In the genomic region with DNA sequence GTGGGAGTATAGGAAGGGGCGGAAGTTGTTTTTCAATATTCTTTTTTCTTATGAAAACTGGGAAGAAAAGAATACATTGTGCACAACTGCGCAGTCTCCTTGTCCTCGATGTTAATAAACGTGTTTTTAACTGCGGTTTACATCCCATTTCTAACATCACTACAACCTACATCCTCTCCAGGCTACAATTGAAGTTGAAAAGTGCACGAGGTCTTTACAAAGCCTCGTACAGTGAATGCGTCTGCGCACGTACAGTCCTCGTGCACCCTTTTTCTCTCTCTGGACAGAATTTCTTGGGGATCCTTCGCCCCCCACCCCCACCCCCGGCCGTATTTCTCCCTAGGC, we compare ENCODE assay signal across 9 cellular contexts.
DNase-seq lines count a peak whose midpoint lies in the region; ATAC-seq and TF ChIP-seq lines count a peak whose summit lies in the region.
"Had no signal": no experiment of that assay in that cellular context is flagged by ENCODE, and none has a peak within 500 bp of the region (broad histone marks: within the 10 kb centered on the region; RNA-seq: fewer than 3 reads in every experiment).

No MANE protein-coding gene starts in this region.

- H3K4me1 ChIP-seq in CD8-positive, alpha-beta T cell (ENCODE audit: insufficient read depth, low read length): no peaks in the 10 kb centered on the region
- H3K4me1 ChIP-seq in prostate gland (replicated peaks): no peaks in the 10 kb centered on the region

- POLR2A ChIA-PET in CD8-positive, alpha-beta T cell (lab: Charles Lee): no interaction called here
- POLR2A ChIA-PET in T-cell (lab: Charles Lee): no interaction called here

- H3K4me3 ChIP-seq in CD8-positive, alpha-beta T cell (ENCODE audit: low read depth, low read length): peak overlapping the region; percentile 48
- peak overlapping the region; percentile 18 for H3K4me3 ChIP-seq in fibroblast of the aortic adventitia (ENCODE audit: low read depth, low read length)
- H3K4me3 ChIP-seq in prostate gland: peak overlapping the region; percentile 5 to 29

- no peak for ATAC-seq in CD8-positive, alpha-beta T cell
- ATAC-seq in T-cell (replicated peaks in 1 of 4): peak in 2 of 4 experiments; percentile 26 to 28

- peaks cover 8% of the 10 kb centered on the region for H3K27me3 ChIP-seq in CD8-positive, alpha-beta T cell (ENCODE audit: insufficient read depth, low read length)
- H3K27me3 ChIP-seq in prostate gland (replicated peaks; ENCODE audit: insufficient read depth): no peaks in the 10 kb centered on the region

- 12% methylated on average over 14 of the region's 14 CpGs for WGBS in prostate gland

- CTCF ChIA-PET in CD8-positive, alpha-beta T cell (lab: Charles Lee): interaction anchor here (4.6 kb wide), 1 partner anchor 9 kb away, joined by 30 read pairs; no protein-coding TSS in a partner anchor
- CTCF ChIA-PET in T-cell (lab: Charles Lee): interaction anchor here (0.6 to 1.1 kb wide), 10 partner anchors 9 to 1820 kb away, joined by 3 to 9 read pairs (median 6); no protein-coding TSS in a partner anchor

- DNase-seq in CD8-positive, alpha-beta T cell: no peak
- DNase-seq in T-cell: no peak
- DNase-seq in fibroblast of the aortic adventitia (ENCODE audit: low read depth): no peak
- no peak for DNase-seq in prostate gland (ENCODE audit: low spot score)
- no peak for DNase-seq in G401 (ENCODE audit: low spot score)
- no peak for DNase-seq in H4 (ENCODE audit: low spot score)
- DNase-seq in NCI-H226: no peak
- DNase-seq in inferior parietal cortex (ENCODE audit: extremely low spot score): no peak
- DNase-seq: SIG-M5 had no signal

- H3K36me3 ChIP-seq in CD8-positive, alpha-beta T cell (ENCODE audit: insufficient read depth, low read length): no peaks in the 10 kb centered on the region
- no peaks in the 10 kb centered on the region for H3K36me3 ChIP-seq in prostate gland

- peak overlapping the region; percentile 75 for H3K4me3 Mint-ChIP-seq in CD8-positive, alpha-beta T cell
- H3K4me3 Mint-ChIP-seq in T-cell: peak overlapping the region; percentile 70 to 79 (median 76)

- peaks cover 11% of the 10 kb centered on the region for H3K4me1 Mint-ChIP-seq in CD8-positive, alpha-beta T cell (ENCODE audit: low read depth)
- H3K4me1 Mint-ChIP-seq in T-cell: peaks cover 14 to 18% (median 16%) of the 10 kb centered on the region in 3 donors

- H3K27ac ChIP-seq in CD8-positive, alpha-beta T cell (ENCODE audit: low read depth, low read length): no peak overlapping the region
- H3K27ac ChIP-seq in prostate gland: peak overlapping the region in 1 of 2 donors; percentile 42

- intact Hi-C loops in CD8-positive, alpha-beta T cell (cut with DNase I, micrococcal nuclease): no loop called here
- intact Hi-C loops in prostate gland (cut with DNase I): no loop called here

- no peak overlapping the region for H3K27ac Mint-ChIP-seq in CD8-positive, alpha-beta T cell
- H3K27ac Mint-ChIP-seq in T-cell: no peak overlapping the region

- peaks cover 52% of the 10 kb centered on the region for H3K27me3 Mint-ChIP-seq in CD8-positive, alpha-beta T cell (ENCODE audit: low read depth)
- peaks cover 47 to 55% of the 10 kb centered on the region in 2 donors for H3K27me3 Mint-ChIP-seq in T-cell

- in situ Hi-C loops in G401 (cut with HindIII; ENCODE audit: low sequenced_read_pairs): no loop called here

- no peak for TF ChIP-seq POLR2A in prostate gland (IDR thresholded peaks at IDR 0.05)

- no peaks in the 10 kb centered on the region for H3K9me3 ChIP-seq in CD8-positive, alpha-beta T cell (ENCODE audit: low read length)
- H3K9me3 ChIP-seq in prostate gland: no peaks in the 10 kb centered on the region

- no peaks in the 10 kb centered on the region for H3K36me3 Mint-ChIP-seq in CD8-positive, alpha-beta T cell
- no peaks in the 10 kb centered on the region for H3K36me3 Mint-ChIP-seq in T-cell

- H3K9me3 Mint-ChIP-seq in CD8-positive, alpha-beta T cell: no peaks in the 10 kb centered on the region
- H3K9me3 Mint-ChIP-seq in T-cell: no peaks in the 10 kb centered on the region

- no peak for TF ChIP-seq CTCF in CD8-positive, alpha-beta T cell (IDR thresholded peaks at IDR 0.05)
- no peak for TF ChIP-seq CTCF in fibroblast of the aortic adventitia (IDR thresholded peaks at IDR 0.05; ENCODE audit: insufficient read depth, low read length)
- TF ChIP-seq CTCF in prostate gland (IDR thresholded peaks at IDR 0.05): no peak
